Comparison of ENCODE assay signal across 12 cellular contexts in the genomic region with DNA sequence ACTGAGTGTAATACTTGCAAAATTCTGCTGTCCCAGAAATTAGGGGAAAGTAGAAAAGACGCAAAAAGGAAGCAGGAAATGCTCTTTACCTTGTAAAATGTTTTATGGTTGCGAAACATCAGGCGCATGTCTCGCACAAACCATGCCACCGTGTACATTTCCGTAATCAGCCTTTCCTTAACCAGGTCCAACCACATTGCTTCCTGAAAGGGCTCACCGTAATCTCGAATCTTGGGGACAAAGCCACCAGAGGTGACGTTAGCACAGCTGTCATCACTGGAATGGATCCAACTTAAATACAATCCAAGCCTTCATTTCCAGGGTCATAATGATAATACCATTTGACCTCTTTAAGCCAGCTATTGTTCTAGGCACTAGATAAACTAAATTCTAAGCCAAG. TPM values are rescaled to one million over a fixed set of nuclear protein-coding genes. Genes with fewer than 3 reads are reported as not detected.
DNase-seq lines count a peak whose midpoint lies in the region; TF ChIP-seq lines count a peak whose summit lies in the region.
"Had no signal": no experiment of that assay in that cellular context is flagged by ENCODE, and none has a peak within 500 bp of the region (broad histone marks: within the 10 kb centered on the region; RNA-seq: fewer than 3 reads in every experiment).

No MANE protein-coding gene starts in this region.

- no peaks in the 10 kb centered on the region for H4K20me1 ChIP-seq in smooth muscle cell (ENCODE audit: low read depth)

- no peaks in the 10 kb centered on the region for H3K9me3 ChIP-seq in smooth muscle cell (replicated peaks; ENCODE audit: low read depth)
- H3K9me3 ChIP-seq: HAP-1 had no signal

- DNase-seq in NCI-H2081 (lab: John Stamatoyannopoulos, UW) (peak; percentile 15 to 46), NCI-H2081 treated with DMSO at 0.1 percent for 48 hours (lab: John Stamatoyannopoulos, UW) (no peak), SHP77 (lab: John Stamatoyannopoulos, UW) (peak; percentile 70 to 84), fibroblast of villous mesenchyme (ENCODE audit: low read depth) (peak; percentile 83), smooth muscle cell (lab: John Stamatoyannopoulos, UW; ENCODE audit: unreplicated experiment) (no peak), anterior cingulate cortex (lab: John Stamatoyannopoulos, UW) (no peak), kidney tubule cell (ENCODE audit: low spot score) (no peak)
- no peak for DNase-seq in stimulated activated CD8-positive, alpha-beta memory T cell treated with anti-CD3 and anti-CD28 coated beads, Interleukin-4, amount 100 ng/mL, for 48 hours
- DNase-seq: NCI-H187 treated with DMSO at 0.1 percent for 48 hours; stimulated activated CD4-positive, alpha-beta T cell treated with anti-CD3 and anti-CD28 coated beads, Interleukin-1b, Interleukin-23, amount 100 ng/mL, for 48 hours had no signal

- H2AFZ ChIP-seq in smooth muscle cell (ENCODE audit: low read depth): no peak overlapping the region

- 49% methylated on average over 9 of the region's 9 CpGs for WGBS in smooth muscle cell (ENCODE audit: low lambda C conversion rate)

- no peaks in the 10 kb centered on the region for H3K4me1 ChIP-seq in smooth muscle cell (ENCODE audit: low read depth)
- H3K4me1 ChIP-seq: HAP-1 had no signal

- no peak overlapping the region for H3K27ac ChIP-seq in smooth muscle cell (ENCODE audit: low read depth)
- H3K27ac ChIP-seq: 22Rv1 had no signal

- TF ChIP-seq CTCF in fibroblast of villous mesenchyme (IDR thresholded peaks at IDR 0.05; ENCODE audit: insufficient read depth, low read depth, low read length) (no peak), smooth muscle cell (IDR thresholded peaks at IDR 0.05; ENCODE audit: borderline replicate concordance, insufficient read depth, poor library complexity, severe bottlenecking) (no peak)

- no peak overlapping the region for H3K9ac ChIP-seq in smooth muscle cell (ENCODE audit: low read depth)

- no peaks in the 10 kb centered on the region for H3F3A ChIP-seq in smooth muscle cell (ENCODE audit: low read depth)

- H3K4me3 ChIP-seq in fibroblast of villous mesenchyme (ENCODE audit: low read depth, low read length) (peak overlapping the region; percentile 27), smooth muscle cell (no peak overlapping the region)
- H3K4me3 ChIP-seq: HAP-1 had no signal

- no peaks in the 10 kb centered on the region for H3K27me3 ChIP-seq in smooth muscle cell (ENCODE audit: low read depth)

- H3K36me3 ChIP-seq in smooth muscle cell (ENCODE audit: low read depth): no peaks in the 10 kb centered on the region
- H3K36me3 ChIP-seq: HAP-1 had no signal

- H3K4me2 ChIP-seq in smooth muscle cell: peak overlapping the region; percentile 33

- H3K79me2 ChIP-seq in smooth muscle cell (ENCODE audit: low read depth): no peaks in the 10 kb centered on the region

RNA-seq across cellular contexts. Expression of gene SP110, which starts 49.3 kb away (rescaled TPM):
- total RNA-seq in fibroblast of villous mesenchyme (10.4 and 15.5 TPM in 2 replicates), smooth muscle cell (3.2 and 12.7 TPM in 2 replicates)
- 5.6 and 8.1 TPM in 2 replicates for polyA plus RNA-seq in smooth muscle cell

RNA-seq across cellular contexts. Expression of gene SP140, which starts 55.0 kb away (rescaled TPM):
- total RNA-seq in fibroblast of villous mesenchyme (0.86 and 0.97 TPM in 2 replicates), smooth muscle cell (0.04 TPM in 1 of 2 replicates, not detected in the other)
- polyA plus RNA-seq in smooth muscle cell: not detected in 2 replicates

Comparison
In these comparisons a context has a peak if more than half of its experiments do, and no peak if none do; other contexts are left out.
1. DNase-seq: peak in NCI-H2081 (2 of 2), SHP77 (2 of 2) and fibroblast of villous mesenchyme (single experiment); none in NCI-H2081 treated with DMSO at 0.1 percent for 48 hours (single experiment), smooth muscle cell (single experiment), anterior cingulate cortex (0 of 58), stimulated activated CD8-positive, alpha-beta memory T cell treated with anti-CD3 and anti-CD28 coated beads, Interleukin-4, amount 100 ng/mL, for 48 hours (single experiment) and kidney tubule cell (single experiment).